1 cellular context compared by ENCODE assay signal in genomic region chr2:74079522-74080341, GRCh38.
TF ChIP-seq lines count a peak whose summit lies in the region.

No MANE protein-coding gene starts in this region.

TF ChIP-seq in GM12878, 131 proteins besides CTCF, POLR2A, EP300 and RAD21 (continued from another document):
- no peak for TF ChIP-seq REST (IDR thresholded peaks at IDR 0.05; ENCODE audit: low read depth, low read length)
- TF ChIP-seq NBN (IDR thresholded peaks at IDR 0.05): 0 out of 2 replicates have a peak, but pooled peaks have one; percentile 17
- TF ChIP-seq CHD1 (IDR thresholded peaks at IDR 0.05; ENCODE audit: low read depth, low read length): no peak
- peak; percentile 90 for TF ChIP-seq JUNB (IDR thresholded peaks at IDR 0.05)
- peak in 1 of 2 experiments; percentile 63; a peak in 2 of 4 replicates for TF ChIP-seq ETV6 (conservative IDR thresholded peaks at IDR 0.05 in 1 of 2, IDR thresholded peaks at IDR 0.05 in 1 of 2; ENCODE audit: borderline replicate concordance in 1 of 2, low read depth in 1 of 2)
- TF ChIP-seq USF1 (IDR thresholded peaks at IDR 0.05; ENCODE audit: borderline replicate concordance, extremely low read length, insufficient read depth, low read depth, low read length): no peak
- peak; percentile 84 for TF ChIP-seq MTA3 (IDR thresholded peaks at IDR 0.05; ENCODE audit: borderline replicate concordance, low read length)
- no peak for TF ChIP-seq TARDBP (IDR thresholded peaks at IDR 0.05; ENCODE audit: borderline replicate concordance)
- 0 out of 2 replicates have a peak, but pooled peaks have one; percentile 24 for TF ChIP-seq ZNF687 (IDR thresholded peaks at IDR 0.05)
- TF ChIP-seq BMI1 (IDR thresholded peaks at IDR 0.05; ENCODE audit: borderline replicate concordance): no peak
- TF ChIP-seq, protein P1, sequence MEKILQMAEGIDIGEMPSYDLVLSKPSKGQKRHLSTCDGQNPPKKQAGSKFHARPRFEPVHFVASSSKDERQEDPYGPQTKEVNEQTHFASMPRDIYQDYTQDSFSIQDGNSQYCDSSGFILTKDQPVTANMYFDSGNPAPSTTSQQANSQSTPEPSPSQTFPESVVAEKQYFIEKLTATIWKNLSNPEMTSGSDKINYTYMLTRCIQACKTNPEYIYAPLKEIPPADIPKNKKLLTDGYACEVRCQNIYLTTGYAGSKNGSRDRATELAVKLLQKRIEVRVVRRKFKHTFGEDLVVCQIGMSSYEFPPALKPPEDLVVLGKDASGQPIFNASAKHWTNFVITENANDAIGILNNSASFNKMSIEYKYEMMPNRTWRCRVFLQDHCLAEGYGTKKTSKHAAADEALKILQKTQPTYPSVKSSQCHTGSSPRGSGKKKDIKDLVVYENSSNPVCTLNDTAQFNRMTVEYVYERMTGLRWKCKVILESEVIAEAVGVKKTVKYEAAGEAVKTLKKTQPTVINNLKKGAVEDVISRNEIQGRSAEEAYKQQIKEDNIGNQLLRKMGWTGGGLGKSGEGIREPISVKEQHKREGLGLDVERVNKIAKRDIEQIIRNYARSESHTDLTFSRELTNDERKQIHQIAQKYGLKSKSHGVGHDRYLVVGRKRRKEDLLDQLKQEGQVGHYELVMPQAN (conservative IDR thresholded peaks at IDR 0.05): no peak
- peak; percentile 80; the same call in 1 of the 2 replicates for TF ChIP-seq ATF2 (IDR thresholded peaks at IDR 0.05; ENCODE audit: low read length)
- no peak for TF ChIP-seq SMC3 (IDR thresholded peaks at IDR 0.05; ENCODE audit: borderline replicate concordance, low read length)
- no peak for TF ChIP-seq NFYA (IDR thresholded peaks at IDR 0.05; ENCODE audit: borderline replicate concordance, low read depth, low read length)
- no peak for TF ChIP-seq FOXK2 (IDR thresholded peaks at IDR 0.05)
- TF ChIP-seq MTA2 (IDR thresholded peaks at IDR 0.05; ENCODE audit: low read depth): peak; percentile 75
- peak; percentile 58 for TF ChIP-seq SKIL (IDR thresholded peaks at IDR 0.05; ENCODE audit: low read depth, poor library complexity, severe bottlenecking)
- no peak for TF ChIP-seq USF2 (IDR thresholded peaks at IDR 0.05; ENCODE audit: borderline replicate concordance, low read depth, low read length)
- TF ChIP-seq, protein P2, sequence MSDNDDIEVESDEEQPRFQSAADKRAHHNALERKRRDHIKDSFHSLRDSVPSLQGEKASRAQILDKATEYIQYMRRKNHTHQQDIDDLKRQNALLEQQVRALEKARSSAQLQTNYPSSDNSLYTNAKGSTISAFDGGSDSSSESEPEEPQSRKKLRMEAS (IDR thresholded peaks at IDR 0.05; ENCODE audit: low read depth, low read length): no peak
- TF ChIP-seq, protein P3, sequence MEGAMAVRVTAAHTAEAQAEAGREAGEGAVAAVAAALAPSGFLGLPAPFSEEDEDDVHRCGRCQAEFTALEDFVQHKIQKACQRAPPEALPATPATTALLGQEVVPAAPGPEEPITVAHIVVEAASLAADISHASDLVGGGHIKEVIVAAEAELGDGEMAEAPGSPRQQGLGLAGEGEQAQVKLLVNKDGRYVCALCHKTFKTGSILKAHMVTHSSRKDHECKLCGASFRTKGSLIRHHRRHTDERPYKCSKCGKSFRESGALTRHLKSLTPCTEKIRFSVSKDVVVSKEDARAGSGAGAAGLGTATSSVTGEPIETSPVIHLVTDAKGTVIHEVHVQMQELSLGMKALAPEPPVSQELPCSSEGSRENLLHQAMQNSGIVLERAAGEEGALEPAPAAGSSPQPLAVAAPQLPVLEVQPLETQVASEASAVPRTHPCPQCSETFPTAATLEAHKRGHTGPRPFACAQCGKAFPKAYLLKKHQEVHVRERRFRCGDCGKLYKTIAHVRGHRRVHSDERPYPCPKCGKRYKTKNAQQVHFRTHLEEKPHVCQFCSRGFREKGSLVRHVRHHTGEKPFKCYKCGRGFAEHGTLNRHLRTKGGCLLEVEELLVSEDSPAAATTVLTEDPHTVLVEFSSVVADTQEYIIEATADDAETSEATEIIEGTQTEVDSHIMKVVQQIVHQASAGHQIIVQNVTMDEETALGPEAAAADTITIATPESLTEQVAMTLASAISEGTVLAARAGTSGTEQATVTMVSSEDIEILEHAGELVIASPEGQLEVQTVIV (IDR thresholded peaks at IDR 0.05; ENCODE audit: borderline replicate concordance, partially characterized antibody): no peak
- TF ChIP-seq RAD51 (IDR thresholded peaks at IDR 0.05): no peak
- TF ChIP-seq IKZF2 (IDR thresholded peaks at IDR 0.05): peak; percentile 81 to 82
TF ChIP-seq in GM12878: peak in this region for 38.
